ENCODE assay signal across 9 cellular contexts in the genomic region with DNA sequence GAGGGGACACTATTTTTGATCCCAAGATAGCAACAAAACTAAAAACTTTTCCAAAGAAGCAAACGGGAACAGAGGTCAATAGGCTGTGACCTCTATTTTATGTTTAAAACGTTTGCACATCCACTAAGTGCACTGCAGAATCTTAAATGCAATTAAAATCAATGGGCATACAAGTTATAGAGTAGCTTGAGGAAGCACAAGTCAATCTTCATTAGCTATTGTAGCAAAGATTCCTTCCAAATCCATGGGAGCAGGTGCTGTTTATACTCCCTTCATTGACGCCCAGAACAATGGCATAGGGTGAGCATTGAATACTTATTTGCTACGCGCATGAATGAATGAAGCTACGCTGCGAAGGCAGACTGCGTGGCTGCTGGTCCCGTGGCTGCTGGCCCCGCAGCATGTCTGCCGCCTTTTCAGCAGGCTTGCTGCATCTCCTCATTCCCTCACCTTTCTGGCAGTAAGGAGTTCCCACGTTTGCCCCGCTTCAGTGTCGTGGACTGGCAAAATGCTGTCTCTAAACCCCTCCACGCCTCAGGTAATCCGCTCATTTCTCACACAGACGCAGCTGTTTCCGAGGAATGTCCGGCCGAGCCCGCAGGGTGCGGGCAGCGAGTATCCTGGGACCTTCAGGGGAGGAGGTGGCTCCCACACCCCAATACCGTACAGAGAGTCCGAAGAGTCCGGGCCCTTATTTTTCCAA. TPM values are rescaled to one million over a fixed set of nuclear protein-coding genes. Genes with fewer than 3 reads are reported as not detected.
DNase-seq lines count a peak whose midpoint lies in the region; ATAC-seq and TF ChIP-seq lines count a peak whose summit lies in the region.
"Had no signal": no experiment of that assay in that cellular context is flagged by ENCODE, and none has a peak within 500 bp of the region (broad histone marks: within the 10 kb centered on the region; RNA-seq: fewer than 3 reads in every experiment).

No MANE protein-coding gene starts in this region.

- peaks cover 9 to 10% of the 10 kb centered on the region in 2 experiments; a peak in 3 of 4 replicates for H3K4me1 Mint-ChIP-seq in H9

- H3K79me2 ChIP-seq in H9 (ENCODE audit: insufficient read depth, low read length): no peaks in the 10 kb centered on the region

- H4K8ac ChIP-seq in H9 (replicated peaks; ENCODE audit: insufficient read length, low read depth, low read length): no peak overlapping the region

- H3K9me3 ChIP-seq in H9 (ENCODE audit: control insufficient read depth, low read depth, low read length) (no peaks in the 10 kb centered on the region), SJCRH30 (replicated peaks) (no peaks in the 10 kb centered on the region)

- H2BK20ac ChIP-seq in H9 (ENCODE audit: low read depth, low read length, poor library complexity, severe bottlenecking): no peak overlapping the region

- H3K9ac ChIP-seq in H9 (ENCODE audit: extremely low read depth, insufficient read length, low read length): no peak overlapping the region

- TF ChIP-seq CTCF in H9 (conservative IDR thresholded peaks at IDR 0.05): no peak
- TF ChIP-seq CTCF in GM13977 (IDR thresholded peaks at IDR 0.05; ENCODE audit: extremely low read depth, insufficient read depth, missing control alignments): no peak

- H3K79me1 ChIP-seq in H9 (ENCODE audit: insufficient read depth, low read depth, low read length, poor library complexity, severe bottlenecking): no peaks in the 10 kb centered on the region

- H3K36me3 Mint-ChIP-seq in H9 (ENCODE audit: insufficient read depth in 1 of 3, low read depth in 3 of 3): no peaks in the 10 kb centered on the region

- peaks cover 16% of the 10 kb centered on the region for H3K23me2 ChIP-seq in H9 (ENCODE audit: insufficient read length, low read depth, low read length, poor library complexity, severe bottlenecking)

- H3K56ac ChIP-seq in H9 (ENCODE audit: insufficient read length, low read depth, low read length): no peak overlapping the region

- in situ Hi-C loops in GM13977 (cut with MboI; ENCODE audit: low pct_unique_long_range_greater_than_20kb, low sequenced_read_pairs, unreplicated experiment): no loop called here

- no peak overlapping the region for H2BK12ac ChIP-seq in H9 (ENCODE audit: insufficient read length, low read depth, low read length)

- no peak overlapping the region for H2AK5ac ChIP-seq in H9 (ENCODE audit: insufficient read length, low read length)

- no peak overlapping the region for H4K91ac ChIP-seq in H9 (ENCODE audit: insufficient read length, low read depth, low read length)

- DNase-seq in H9 (peak; percentile 38), SJCRH30 (peak; percentile 12 to 25), skeletal muscle cell (ENCODE audit: low read depth) (no peak), GM13977 (ENCODE audit: low spot score) (no peak)
- DNase-seq in activated CD4-positive, CD25-positive, alpha-beta regulatory T cell (lab: John Stamatoyannopoulos, UW): no peak
- DNase-seq: naive thymus-derived CD8-positive, alpha-beta T cell had no signal

- no peak overlapping the region for H4K5ac ChIP-seq in H9 (ENCODE audit: insufficient read length, low read depth, low read length)

- H3K27me3 Mint-ChIP-seq in H9 (ENCODE audit: low read depth): peaks cover 79% of the 10 kb centered on the region

- no peak overlapping the region for H3K27ac ChIP-seq in H9 (ENCODE audit: insufficient read length, low read depth, low read length)
- no peak overlapping the region for H3K27ac ChIP-seq in SJCRH30

- peak overlapping the region; percentile 60 to 83 for H3K4me3 Mint-ChIP-seq in H9
- H3K4me3 Mint-ChIP-seq: naive thymus-derived CD8-positive, alpha-beta T cell had no signal

- H2BK15ac ChIP-seq in H9 (ENCODE audit: low read depth, low read length): no peak overlapping the region

- H3K36me3 ChIP-seq in SJCRH30: no peaks in the 10 kb centered on the region

- H3K27me3 ChIP-seq in H9 (ENCODE audit: insufficient read depth, low read length) (peaks cover 13% of the 10 kb centered on the region; the same call in 1 of the 2 replicates), SJCRH30 (no peaks in the 10 kb centered on the region)

- WGBS in H9 (ENCODE audit: extremely low coverage, insufficient read length, low lambda C conversion rate): no CpG with 5 or more reads among the region's 26 CpGs

- no peak overlapping the region for H3K18ac ChIP-seq in H9 (ENCODE audit: insufficient read length, low read depth, low read length)

- H3K27ac Mint-ChIP-seq in H9: no peak overlapping the region
- H3K27ac Mint-ChIP-seq: naive thymus-derived CD8-positive, alpha-beta T cell had no signal

- H3K4me3 ChIP-seq in SJCRH30 (peak overlapping the region; percentile 29), iPS-11a (ENCODE audit: low read depth, low read length) (peak overlapping the region; percentile 34), skeletal muscle cell (ENCODE audit: low read depth, low read length) (peak overlapping the region; percentile 37)

- H3K14ac ChIP-seq in H9 (ENCODE audit: insufficient read depth, low read length): no peak overlapping the region; the same call in 1 of the 2 replicates

- peaks cover 0 to 6% of the 10 kb centered on the region in 2 experiments; a peak in 2 of 5 replicates for H3K9me3 Mint-ChIP-seq in H9

- no peaks in the 10 kb centered on the region for H4K20me1 ChIP-seq in H9 (ENCODE audit: control insufficient read depth, insufficient read depth, insufficient read length)

- H2AFZ ChIP-seq in H9 (ENCODE audit: low read length): no peak overlapping the region

- no peak for ATAC-seq in GM19328 (IDR thresholded peaks at IDR 0.05; ENCODE audit: unreplicated experiment)
- ATAC-seq in HG03571 (IDR thresholded peaks at IDR 0.05; ENCODE audit: unreplicated experiment): no peak
- ATAC-seq: naive thymus-derived CD8-positive, alpha-beta T cell had no signal

- H3K4ac ChIP-seq in H9 (ENCODE audit: low read depth, low read length): no peak overlapping the region

- peak overlapping the region; percentile 81 for H3K4me2 ChIP-seq in H9 (ENCODE audit: insufficient read depth, insufficient read length, low read length)

- no peak overlapping the region for H3T11ph ChIP-seq in H9 (ENCODE audit: low read length)

- H2BK120ac ChIP-seq in H9 (ENCODE audit: low read depth, low read length, poor library complexity, severe bottlenecking): no peak overlapping the region

- H2BK5ac ChIP-seq in H9 (ENCODE audit: insufficient read length, low read length): no peak overlapping the region

- H3K23ac ChIP-seq in H9 (ENCODE audit: insufficient read length, low read depth, low read length): no peak overlapping the region

- H3K4me1 ChIP-seq in H9 (ENCODE audit: insufficient read depth, low read length) (no peaks in the 10 kb centered on the region), SJCRH30 (no peaks in the 10 kb centered on the region)

RNA-seq across cellular contexts. Expression of a gene that starts 0.8 kb away (rescaled TPM):
- 0.18 and 0.44 TPM in 2 replicates for total RNA-seq in H9 (2021)
- total RNA-seq in SJCRH30 (2014; rRNA removed; shearing (Covaris generic)): 0.04 TPM in 1 of 2 replicates, not detected in the other
- total RNA-seq: naive thymus-derived CD8-positive, alpha-beta T cell had no signal

Comparison
In these comparisons a context has a peak if more than half of its experiments do, and no peak if none do; other contexts are left out.
1. DNase-seq: peak in H9 (single experiment) and SJCRH30 (2 of 2); none in skeletal muscle cell (single experiment), GM13977 (single experiment) and activated CD4-positive, CD25-positive, alpha-beta regulatory T cell (0 of 4).
2. Peak in every context shown above with its lines, with median percentiles within 50 percentile points of each other: H3K4me3 ChIP-seq.